Comparison of ENCODE assay signal across 17 cellular contexts in the genomic region with DNA sequence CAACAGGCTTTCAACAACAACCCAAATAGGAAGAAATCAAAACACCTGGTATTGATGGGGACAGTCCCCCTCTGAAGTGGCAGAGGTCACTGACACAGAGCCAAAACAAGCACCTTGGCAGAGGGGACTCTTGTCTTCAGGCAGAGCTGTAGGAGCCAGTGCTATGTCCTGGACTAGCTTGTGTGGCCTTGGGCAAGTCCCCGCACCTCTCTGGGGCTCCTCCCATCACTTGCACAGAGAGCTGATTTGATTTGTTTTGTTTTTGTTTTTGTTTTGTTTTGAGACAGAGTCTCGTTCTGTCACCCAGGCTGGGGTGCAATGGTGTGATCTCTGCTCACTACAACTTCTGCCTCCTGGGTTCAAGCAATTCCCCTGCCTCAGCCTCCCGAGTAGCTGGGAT.
DNase-seq lines count a peak whose midpoint lies in the region; ATAC-seq, FAIRE-seq and TF ChIP-seq lines count a peak whose summit lies in the region.
"Had no signal": no experiment of that assay in that cellular context is flagged by ENCODE, and none has a peak within 500 bp of the region (broad histone marks: within the 10 kb centered on the region; RNA-seq: fewer than 3 reads in every experiment).

No MANE protein-coding gene starts in this region.

- H3K27me3 Mint-ChIP-seq in astrocyte (ENCODE audit: low read depth, unreplicated experiment), result peaks cover 3% of the 10 kb centered on the region

- DNase-seq in astrocyte (ENCODE audit: low read depth) (no peak), H1 (ENCODE audit: low read depth in 1 of 2, low spot score in 2 of 2) (no peak), sciatic nerve (ENCODE audit: low spot score) (peak; percentile 9), amniotic stem cell (lab: John Stamatoyannopoulos, UW) (no peak)
- no peak for DNase-seq in stimulated activated CD4-positive, alpha-beta T cell treated with anti-CD3 and anti-CD28 coated beads, Interleukin-2, amount 100 ng/mL, for 48 hours
- DNase-seq: C1 segment of cervical spinal cord; Calu3; CD4-positive, alpha-beta memory T cell; COR-L47; DND-41; GOT3; H7; HCEC 1CT had no signal

- H3K4me1 ChIP-seq in astrocyte (ENCODE audit: insufficient read depth, low read length), result no peaks in the 10 kb centered on the region
- H3K4me1 ChIP-seq in H1 (replicated peaks in 1 of 4; ENCODE audit: control insufficient read depth in 3 of 4, insufficient read depth in 4 of 4, low read length in 3 of 4), result peaks cover 0 to 8% (median 5%) of the 10 kb centered on the region in 4 experiments; a peak in 3 of 7 replicates

- H3K4me2 ChIP-seq in astrocyte (ENCODE audit: low read length) (no peak overlapping the region), H1 (ENCODE audit: insufficient read depth in 1 of 2, low read depth in 2 of 2, low read length in 2 of 2) (no peak overlapping the region)

- H3K27me3 ChIP-seq in astrocyte (ENCODE audit: insufficient read depth, low read length) (no peaks in the 10 kb centered on the region), H1 (replicated peaks in 1 of 4; ENCODE audit: control insufficient read depth in 3 of 4, extremely low read depth in 1 of 4, insufficient read depth in 3 of 4, low read length in 3 of 4) (no peaks in the 10 kb centered on the region)

- H3K23me2 ChIP-seq in H1 (ENCODE audit: low read depth, low read length), result no peaks in the 10 kb centered on the region

- H3K4me3 ChIP-seq in astrocyte (ENCODE audit: insufficient read depth, low read depth, low read length), result no peak overlapping the region
- H3K4me3 ChIP-seq in H1 (ENCODE audit: extremely low read depth in 1 of 4, insufficient read depth in 2 of 4, low read depth in 3 of 4, low read length in 4 of 4), result no peak overlapping the region

- H3K9me3 Mint-ChIP-seq in astrocyte (ENCODE audit: unreplicated experiment), result peaks cover 22% of the 10 kb centered on the region

- H2BK20ac ChIP-seq in H1 (ENCODE audit: low read length), result no peak overlapping the region

- CTCF ChIA-PET in H1 (lab: Charles Lee; ENCODE audit: partially characterized antibody), result interaction anchor here (0.5 to 1.8 kb wide), 4 partner anchors 8 to 154 kb away, joined by 3 to 7 read pairs (median 3); no protein-coding TSS in a partner anchor

- H2AFZ ChIP-seq in astrocyte (ENCODE audit: low read depth, low read length), result no peak overlapping the region
- H2AFZ ChIP-seq in H1 (ENCODE audit: low read length), result no peak overlapping the region

- no peak for TF ChIP-seq POLR2A in H1 (IDR thresholded peaks at IDR 0.05; ENCODE audit: control extremely low read depth in 1 of 2, low read depth in 2 of 2, low read length in 2 of 2)

- no peaks in the 10 kb centered on the region for H3K4me1 Mint-ChIP-seq in astrocyte (ENCODE audit: low read depth, unreplicated experiment)
- H3K4me1 Mint-ChIP-seq: CD4-positive, alpha-beta memory T cell had no signal

- H3K36me3 Mint-ChIP-seq in astrocyte (ENCODE audit: low read depth, unreplicated experiment), result no peaks in the 10 kb centered on the region

- 92% methylated on average over 3 of the region's 3 CpGs; no CpG with 5 or more reads in 1 of the 2 experiments for WGBS in H1 (ENCODE audit: extremely low coverage in 1 of 2, insufficient coverage in 1 of 2, insufficient read length in 1 of 2, insufficient replicate concordance in 2 of 2, low coverage in 1 of 2, low lambda C conversion rate in 2 of 2, missing lambda C conversion rate in 1 of 2), 2 experiments

- no peak for TF ChIP-seq CTCF in astrocyte (IDR thresholded peaks at IDR 0.05; ENCODE audit: insufficient read depth, low read depth, low read length)
- TF ChIP-seq CTCF in H1 (IDR thresholded peaks at IDR 0.05; ENCODE audit: control extremely low read depth in 1 of 3, insufficient read depth in 1 of 3, low read depth in 1 of 3, low read length in 3 of 3), result no peak

- H2BK5ac ChIP-seq in H1 (ENCODE audit: low read depth, low read length), result no peak overlapping the region

- no peak overlapping the region for H4K8ac ChIP-seq in H1 (ENCODE audit: extremely low read depth, insufficient read depth, low read length)

- H3K79me1 ChIP-seq in H1 (ENCODE audit: low read depth, low read length), result no peaks in the 10 kb centered on the region

- H3K14ac ChIP-seq in H1 (ENCODE audit: insufficient read length), result no peak overlapping the region

- TF ChIP-seq EP300 in H1 (IDR thresholded peaks at IDR 0.05; ENCODE audit: borderline replicate concordance in 1 of 2, low read depth in 2 of 2, low read length in 2 of 2), result no peak

- H4K20me1 ChIP-seq in astrocyte (ENCODE audit: insufficient read depth, low read length) (no peaks in the 10 kb centered on the region), H1 (replicated peaks in 1 of 2; ENCODE audit: control insufficient read depth in 1 of 2, insufficient read depth in 2 of 2, low read length in 2 of 2) (no peaks in the 10 kb centered on the region)

- no peak for ATAC-seq in sciatic nerve
- ATAC-seq in GM21723 (IDR thresholded peaks at IDR 0.05; ENCODE audit: unreplicated experiment), result no peak

- no peak overlapping the region for H3K23ac ChIP-seq in H1 (ENCODE audit: insufficient read length)

- H3K9me3 ChIP-seq in astrocyte (ENCODE audit: insufficient read depth, low read depth, low read length) (peaks cover 2% of the 10 kb centered on the region), H1 (ENCODE audit: insufficient read depth in 2 of 2, low read depth in 1 of 2, low read length in 1 of 2) (peaks cover 2 to 3% of the 10 kb centered on the region in 2 experiments)

- peak overlapping the region; percentile 61; the same call in 1 of the 2 replicates for H2BK15ac ChIP-seq in H1 (ENCODE audit: low read length)

- no peak for FAIRE-seq in astrocyte (lab: Jason Lieb, UNC)
- no peak for FAIRE-seq in H1 (lab: Jason Lieb, UNC)
- FAIRE-seq: G401.6, GM12891, GM18507 had no signal

- no peak overlapping the region for H3K9ac ChIP-seq in astrocyte (ENCODE audit: low read length)
- no peak overlapping the region for H3K9ac ChIP-seq in H1 (replicated peaks in 1 of 4; ENCODE audit: extremely low read depth in 1 of 4, low read depth in 3 of 4, low read length in 3 of 4)

- H3K27ac ChIP-seq in astrocyte (ENCODE audit: low read depth, low read length), result no peak overlapping the region
- no peak overlapping the region for H3K27ac ChIP-seq in H1 (ENCODE audit: low read depth, low read length)

- POLR2A ChIA-PET in H1 (lab: Charles Lee; ENCODE audit: partially characterized antibody), result interaction anchor here (1.8 kb wide), 1 partner anchor 23 kb away, joined by 4 read pairs; no protein-coding TSS in a partner anchor

- no peak overlapping the region for H3K27ac Mint-ChIP-seq in astrocyte (ENCODE audit: unreplicated experiment)
- H3K27ac Mint-ChIP-seq: CD4-positive, alpha-beta memory T cell had no signal

- intact Hi-C loops in sciatic nerve (cut with DNase I), result no loop called here

- no peak overlapping the region for H3K4ac ChIP-seq in H1 (replicated peaks; ENCODE audit: insufficient read length, low read depth, low read length)

- no peak overlapping the region for H3K18ac ChIP-seq in H1 (ENCODE audit: extremely low read depth, low read length)

- TF ChIP-seq RAD21 in H1 (IDR thresholded peaks at IDR 0.05 in 1 of 2, conservative IDR thresholded peaks at IDR 0.05 in 1 of 2; ENCODE audit: low read depth in 2 of 2, low read length in 2 of 2), result no peak

- H3K56ac ChIP-seq in H1 (replicated peaks; ENCODE audit: insufficient read length, low read depth, low read length), result no peak overlapping the region

- H3K36me3 ChIP-seq in astrocyte (ENCODE audit: insufficient read depth, low read length), result no peaks in the 10 kb centered on the region
- H3K36me3 ChIP-seq in H1 (ENCODE audit: control insufficient read depth in 2 of 4, insufficient read depth in 4 of 4, low read length in 3 of 4), result no peaks in the 10 kb centered on the region

- H3K4me3 Mint-ChIP-seq in astrocyte (ENCODE audit: unreplicated experiment), result peak overlapping the region; percentile 45

- H3K79me2 ChIP-seq in astrocyte (ENCODE audit: insufficient read depth, low read length) (no peaks in the 10 kb centered on the region), H1 (ENCODE audit: control insufficient read depth in 1 of 2, insufficient read depth in 2 of 2, low read length in 2 of 2) (no peaks in the 10 kb centered on the region)

- H4K91ac ChIP-seq in H1 (replicated peaks; ENCODE audit: insufficient read length, low read length), result no peak overlapping the region

- H2AK5ac ChIP-seq in H1 (ENCODE audit: low read depth, low read length), result no peak overlapping the region

- no peak overlapping the region for H2BK120ac ChIP-seq in H1 (replicated peaks; ENCODE audit: low read depth, low read length)

- H4K5ac ChIP-seq in H1 (ENCODE audit: insufficient read length, low read depth, low read length), result no peak overlapping the region

- H2BK12ac ChIP-seq in H1 (ENCODE audit: low read depth, low read length), result no peak overlapping the region

TF ChIP-seq in H1, 55 proteins besides CTCF, POLR2A, EP300 and RAD21:
- TF ChIP-seq EGR1 (IDR thresholded peaks at IDR 0.05; ENCODE audit: borderline replicate concordance, low read depth, low read length) (no peak), BCL11A (IDR thresholded peaks at IDR 0.05; ENCODE audit: low read depth in 2 of 2, low read length in 2 of 2) (no peak), CBX5 (IDR thresholded peaks at IDR 0.05; ENCODE audit: low read depth, low read length) (no peak), HDAC6 (IDR thresholded peaks at IDR 0.05; ENCODE audit: low read depth, low read length) (no peak), HDAC2 (IDR thresholded peaks at IDR 0.05; ENCODE audit: borderline replicate concordance in 1 of 2, low read depth in 2 of 2, low read length in 2 of 2) (no peak), RNF2 (IDR thresholded peaks at IDR 0.05; ENCODE audit: borderline replicate concordance, low read depth, low read length, missing control alignments, poor library complexity, severe bottlenecking) (no peak), KDM5A (IDR thresholded peaks at IDR 0.05; ENCODE audit: low read length) (no peak), CREB1 (IDR thresholded peaks at IDR 0.05) (no peak)
- TF ChIP-seq, protein P1, sequence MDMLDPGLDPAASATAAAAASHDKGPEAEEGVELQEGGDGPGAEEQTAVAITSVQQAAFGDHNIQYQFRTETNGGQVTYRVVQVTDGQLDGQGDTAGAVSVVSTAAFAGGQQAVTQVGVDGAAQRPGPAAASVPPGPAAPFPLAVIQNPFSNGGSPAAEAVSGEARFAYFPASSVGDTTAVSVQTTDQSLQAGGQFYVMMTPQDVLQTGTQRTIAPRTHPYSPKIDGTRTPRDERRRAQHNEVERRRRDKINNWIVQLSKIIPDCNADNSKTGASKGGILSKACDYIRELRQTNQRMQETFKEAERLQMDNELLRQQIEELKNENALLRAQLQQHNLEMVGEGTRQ (IDR thresholded peaks at IDR 0.05; ENCODE audit: low read length), result no peak
- TF ChIP-seq, protein P2, sequence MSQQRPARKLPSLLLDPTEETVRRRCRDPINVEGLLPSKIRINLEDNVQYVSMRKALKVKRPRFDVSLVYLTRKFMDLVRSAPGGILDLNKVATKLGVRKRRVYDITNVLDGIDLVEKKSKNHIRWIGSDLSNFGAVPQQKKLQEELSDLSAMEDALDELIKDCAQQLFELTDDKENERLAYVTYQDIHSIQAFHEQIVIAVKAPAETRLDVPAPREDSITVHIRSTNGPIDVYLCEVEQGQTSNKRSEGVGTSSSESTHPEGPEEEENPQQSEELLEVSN (IDR thresholded peaks at IDR 0.05), result no peak
